9 cellular contexts compared by ENCODE assay signal in the genomic region with DNA sequence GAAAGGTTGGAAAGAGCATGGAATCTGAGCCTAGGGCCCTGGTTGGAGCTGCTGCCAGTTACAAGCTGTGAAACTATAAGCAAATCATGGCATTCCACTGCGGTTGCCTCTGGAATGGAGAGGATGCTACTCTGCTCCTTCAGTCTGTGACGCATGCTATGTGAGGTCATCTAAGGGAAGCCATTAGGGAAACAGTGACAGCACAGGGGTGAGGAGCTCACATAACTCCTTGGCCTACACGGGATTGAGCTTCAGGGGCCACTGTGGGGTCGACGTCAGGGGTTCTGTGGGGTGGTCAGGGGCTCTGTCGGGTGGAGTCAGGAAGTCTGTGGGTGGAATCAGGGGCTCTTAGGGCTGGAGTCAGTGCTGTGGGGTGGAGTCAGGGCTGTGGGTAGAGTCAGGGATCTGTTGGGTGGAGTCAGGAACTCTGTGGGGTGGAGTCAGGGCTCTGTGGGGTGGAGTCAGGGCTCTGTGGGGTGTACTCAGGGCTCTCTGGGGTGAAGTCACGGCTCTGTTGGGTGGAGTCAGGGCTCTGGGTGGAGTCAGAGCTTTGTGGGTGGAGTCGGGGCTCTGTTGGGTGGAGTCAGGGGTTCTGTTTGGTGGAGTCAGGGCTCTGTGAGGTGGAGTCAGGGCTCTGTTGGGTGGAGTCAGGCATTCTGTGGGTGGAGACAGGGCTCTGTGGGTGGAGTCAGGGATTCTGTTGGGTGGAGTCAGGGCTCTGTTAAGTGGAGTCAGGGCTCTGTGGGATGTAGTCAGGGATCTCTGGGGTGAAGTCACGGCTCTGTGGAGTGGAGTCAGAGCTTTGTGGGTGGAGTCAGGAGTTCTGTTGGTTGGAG. TPM values are rescaled to one million over a fixed set of nuclear protein-coding genes. Genes with fewer than 3 reads are reported as not detected.
DNase-seq lines count a peak whose midpoint lies in the region; ATAC-seq, FAIRE-seq and TF ChIP-seq lines count a peak whose summit lies in the region.
"Had no signal": no experiment of that assay in that cellular context is flagged by ENCODE, and none has a peak within 500 bp of the region (broad histone marks: within the 10 kb centered on the region; RNA-seq: fewer than 3 reads in every experiment).

No MANE protein-coding gene starts in this region.

- 69 to 73% methylated on average over 9 of the region's 9 CpGs for WGBS in pancreas, 2 donors

- no peaks in the 10 kb centered on the region for H3K36me3 ChIP-seq in pancreas

- no peaks in the 10 kb centered on the region for H3K27me3 ChIP-seq in pancreas

- CTCF ChIA-PET in activated CD4-positive, alpha-beta memory T cell treated with anti-CD3 and anti-CD28 coated beads, Interleukin-2, amount 10 ng/mL, durations not matched to agents 7 days and 5 days (lab: Charles Lee), result interaction anchor here (0.6 to 1.0 kb wide), 3 partner anchors 10 to 738 kb away, joined by 3 read pairs; no protein-coding TSS in a partner anchor

- TF ChIP-seq RAD21 in Ishikawa (IDR thresholded peaks at IDR 0.05; ENCODE audit: low read depth), result no peak

- H3K36me3 Mint-ChIP-seq in activated CD4-positive, alpha-beta memory T cell treated with anti-CD3 and anti-CD28 coated beads, Interleukin-2, amount 10 ng/mL, durations not matched to agents 7 days and 5 days (ENCODE audit: low read depth), result no peaks in the 10 kb centered on the region

- H3K9me3 ChIP-seq in pancreas, result no peaks in the 10 kb centered on the region

- peak; percentile 11 for DNase-seq in DMS53 (lab: John Stamatoyannopoulos, UW)
- DNase-seq in DMS53 treated with DMSO at 0.1 percent for 48 hours (lab: John Stamatoyannopoulos, UW; ENCODE audit: unreplicated experiment), result no peak
- peak; percentile 44 for DNase-seq in activated CD4-positive, alpha-beta memory T cell treated with anti-CD3 and anti-CD28 coated beads, Interleukin-2, amount 10 ng/mL, durations not matched to agents 7 days and 5 days
- DNase-seq in fibroblast of the aortic adventitia (ENCODE audit: low read depth), result peak; percentile 100
- peak in 2 of 6 donors; percentile 44 to 46 for DNase-seq in pancreas
- no peak for DNase-seq in C1 segment of cervical spinal cord (lab: John Stamatoyannopoulos, UW)

- H3K4me3 Mint-ChIP-seq in activated CD4-positive, alpha-beta memory T cell treated with anti-CD3 and anti-CD28 coated beads, Interleukin-2, amount 10 ng/mL, durations not matched to agents 7 days and 5 days, result no peak overlapping the region

- intact Hi-C loops in pancreas (cut with DNase I), result no loop called here

- peaks cover 4% of the 10 kb centered on the region for H3K4me1 Mint-ChIP-seq in activated CD4-positive, alpha-beta memory T cell treated with anti-CD3 and anti-CD28 coated beads, Interleukin-2, amount 10 ng/mL, durations not matched to agents 7 days and 5 days

- peak; percentile 33 to 72 (median 68) for ATAC-seq in pancreas
- ATAC-seq in GM19467 (IDR thresholded peaks at IDR 0.05; ENCODE audit: unreplicated experiment), result no peak

- POLR2A ChIA-PET in activated CD4-positive, alpha-beta memory T cell treated with anti-CD3 and anti-CD28 coated beads, Interleukin-2, amount 10 ng/mL, durations not matched to agents 7 days and 5 days (lab: Charles Lee), result no interaction called here

- H3K4me1 ChIP-seq in pancreas, result peaks cover 0 to 3% (median 0%) of the 10 kb centered on the region in 3 donors

- peak overlapping the region in 1 of 4 donors; percentile 19 for H3K27ac ChIP-seq in pancreas

- peak; percentile 29 for FAIRE-seq in pancreas (lab: Jason Lieb, UNC)
- FAIRE-seq: A204.1 had no signal

- H3K27me3 Mint-ChIP-seq in activated CD4-positive, alpha-beta memory T cell treated with anti-CD3 and anti-CD28 coated beads, Interleukin-2, amount 10 ng/mL, durations not matched to agents 7 days and 5 days, result peaks cover 21% of the 10 kb centered on the region

- peak overlapping the region; percentile 50 for H3K4me3 ChIP-seq in fibroblast of the aortic adventitia (ENCODE audit: low read depth, low read length)
- no peak overlapping the region for H3K4me3 ChIP-seq in pancreas

- no peak for TF ChIP-seq CTCF in fibroblast of the aortic adventitia (IDR thresholded peaks at IDR 0.05; ENCODE audit: insufficient read depth, low read length)
- TF ChIP-seq CTCF in pancreas (IDR thresholded peaks at IDR 0.05), result no peak

- no peaks in the 10 kb centered on the region for H3K9me3 Mint-ChIP-seq in activated CD4-positive, alpha-beta memory T cell treated with anti-CD3 and anti-CD28 coated beads, Interleukin-2, amount 10 ng/mL, durations not matched to agents 7 days and 5 days

- TF ChIP-seq EP300 in Ishikawa (IDR thresholded peaks at IDR 0.05; ENCODE audit: borderline replicate concordance), result no peak

- no peak overlapping the region for H3K27ac Mint-ChIP-seq in activated CD4-positive, alpha-beta memory T cell treated with anti-CD3 and anti-CD28 coated beads, Interleukin-2, amount 10 ng/mL, durations not matched to agents 7 days and 5 days

TF ChIP-seq in Ishikawa, 13 proteins besides CTCF, POLR2A, EP300 and RAD21:
- TF ChIP-seq CREB1 (IDR thresholded peaks at IDR 0.05; ENCODE audit: low read depth), result peak; percentile 59
- TF ChIP-seq, protein P1, sequence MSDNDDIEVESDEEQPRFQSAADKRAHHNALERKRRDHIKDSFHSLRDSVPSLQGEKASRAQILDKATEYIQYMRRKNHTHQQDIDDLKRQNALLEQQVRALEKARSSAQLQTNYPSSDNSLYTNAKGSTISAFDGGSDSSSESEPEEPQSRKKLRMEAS (IDR thresholded peaks at IDR 0.05), result no peak
TF ChIP-seq in Ishikawa: peak in this region for 1.

RNA-seq across cellular contexts. Expression of a gene that starts 35.8 kb away (rescaled TPM):
- under 1 TPM in 1 of 2 experiments, not detected in 1; 0.08 TPM for total RNA-seq in activated CD4-positive, alpha-beta memory T cell treated with anti-CD3 and anti-CD28 coated beads, Interleukin-2, amount 10 ng/mL, durations not matched to agents 7 days and 5 days
- total RNA-seq in fibroblast of the aortic adventitia (ENCODE audit: low replicate concordance), result 122 and 325 TPM in 2 replicates
- total RNA-seq in pancreas, result 1 to 10 TPM in 4 of 6 donors, under 1 TPM in 2; 0.56 to 6.7 (median 1.7) TPM
- polyA plus RNA-seq in pancreas, result 1 to 10 TPM; 5.5 to 5.9 TPM

Comparison
In these comparisons a context has a peak if more than half of its experiments do, and no peak if none do; other contexts are left out.
1. DNase-seq: peak in DMS53 (single experiment), activated CD4-positive, alpha-beta memory T cell treated with anti-CD3 and anti-CD28 coated beads, Interleukin-2, amount 10 ng/mL, durations not matched to agents 7 days and 5 days (single experiment) and fibroblast of the aortic adventitia (single experiment); none in DMS53 treated with DMSO at 0.1 percent for 48 hours (single experiment) and C1 segment of cervical spinal cord (0 of 14).
2. RNA of a gene that starts 35.8 kb away (total RNA-seq): 122 to 325 TPM in fibroblast of the aortic adventitia; 0.56 to 6.7 TPM in pancreas and 0.08 TPM in activated CD4-positive, alpha-beta memory T cell treated with anti-CD3 and anti-CD28 coated beads, Interleukin-2, amount 10 ng/mL, durations not matched to agents 7 days and 5 days; every median in the first group is over 10 times any median in the second.